In the genomic region with DNA sequence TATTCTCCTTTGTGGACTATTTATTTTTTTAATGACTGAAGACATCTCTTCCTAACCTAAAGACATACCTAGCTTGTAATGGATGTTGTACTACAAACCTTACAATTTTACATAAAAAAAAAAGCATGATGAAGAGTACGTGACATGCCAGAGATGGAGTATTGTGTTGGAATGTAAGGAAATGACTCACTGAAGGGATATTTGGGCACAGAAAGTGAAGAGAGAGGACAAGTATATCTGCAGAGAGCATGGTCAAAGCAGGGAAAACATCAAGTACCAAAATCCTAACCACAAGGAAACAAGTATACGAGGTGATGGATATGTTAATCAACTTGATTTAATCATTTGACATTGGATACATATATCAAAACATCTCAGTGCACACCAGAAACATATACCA, we compare ENCODE assay signal across 20 cellular contexts.
DNase-seq lines count a peak whose midpoint lies in the region; TF ChIP-seq lines count a peak whose summit lies in the region.
"Had no signal": no experiment of that assay in that cellular context is flagged by ENCODE, and none has a peak within 500 bp of the region (broad histone marks: within the 10 kb centered on the region; RNA-seq: fewer than 3 reads in every experiment).

No MANE protein-coding gene starts in this region.

- no peak overlapping the region for H2BK5ac ChIP-seq in trophoblast cell (ENCODE audit: low read depth, low read length, poor library complexity)

- H3K79me2 ChIP-seq in trophoblast cell (ENCODE audit: control insufficient read depth, insufficient read depth, low read length, poor library complexity) = no peaks in the 10 kb centered on the region

- H4K12ac ChIP-seq in trophoblast cell (ENCODE audit: low read depth, low read length) = no peak overlapping the region

- no peak overlapping the region for H2BK120ac ChIP-seq in trophoblast cell (ENCODE audit: insufficient read depth, low read length, poor library complexity)

- no peak overlapping the region for H2BK12ac ChIP-seq in trophoblast cell (ENCODE audit: low read length)

- H2AK5ac ChIP-seq in trophoblast cell (ENCODE audit: low read length) = no peak overlapping the region

- no peak for TF ChIP-seq POLR2A in transverse colon (IDR thresholded peaks at IDR 0.05)

- in situ Hi-C loops in transverse colon (cut with MboI; ENCODE audit: low pct_ligation_motif_present in 1 of 4, low pct_unique_long_range_greater_than_20kb in 1 of 4, low sequenced_read_pairs in 3 of 4) = no loop called here

- intact Hi-C loops in transverse colon (cut with DNase I; ENCODE audit: low total_unique reads) = no loop called here

- H3K18ac ChIP-seq in trophoblast cell (ENCODE audit: low read length) = no peak overlapping the region

- H3K9me3 ChIP-seq in trophoblast cell (ENCODE audit: insufficient read depth, low read depth, low read length) (no peaks in the 10 kb centered on the region), transverse colon (no peaks in the 10 kb centered on the region)
- H3K9me3 ChIP-seq: Caco-2, SK-N-SH had no signal

- no peaks in the 10 kb centered on the region for H3K27me3 ChIP-seq in trophoblast cell (ENCODE audit: insufficient read depth, low read length)
- no peaks in the 10 kb centered on the region for H3K27me3 ChIP-seq in transverse colon

- H3K4ac ChIP-seq in trophoblast cell (ENCODE audit: low read depth, low read length) = no peak overlapping the region

- H3K36me3 ChIP-seq in trophoblast cell (ENCODE audit: control insufficient read depth in 1 of 2, insufficient read depth in 2 of 2, low read length in 2 of 2) (no peaks in the 10 kb centered on the region), transverse colon (no peaks in the 10 kb centered on the region)

- peak; percentile 78 for DNase-seq in HT1080 (ENCODE audit: low read depth)
- DNase-seq in astrocyte of the hippocampus (ENCODE audit: low read depth, low spot score) = peak; percentile 18
- DNase-seq in fibroblast of pulmonary artery (ENCODE audit: low read depth) = peak; percentile 0
- DNase-seq in renal cortical epithelial cell (ENCODE audit: low read depth) = peak; percentile 1
- DNase-seq in trophoblast cell = no peak
- no peak for DNase-seq in inferior parietal cortex (ENCODE audit: extremely low spot score)
- no peak for DNase-seq in transverse colon
- no peak for DNase-seq in GOT3 (lab: John Stamatoyannopoulos, UW)
- DNase-seq: Caco-2; CD4-positive, CD25-positive, alpha-beta regulatory T cell; DMS153; EL; H9; NCI-H1436 treated with DMSO at 0.1 percent for 48 hours; NCI-H2029 treated with DMSO at 0.1 percent for 48 hours; NCI-H510A; NCI-H774; SHP77; SK-N-SH had no signal

- no peak overlapping the region for H4K8ac ChIP-seq in trophoblast cell (ENCODE audit: low read depth, low read length)

- H3K14ac ChIP-seq in trophoblast cell (ENCODE audit: low read length) = no peak overlapping the region

- no peak overlapping the region for H4K91ac ChIP-seq in trophoblast cell (ENCODE audit: low read depth, low read length)

- no peaks in the 10 kb centered on the region for H3K79me1 ChIP-seq in trophoblast cell (ENCODE audit: low read length)

- H3K9ac ChIP-seq in trophoblast cell (ENCODE audit: low read length) = no peak overlapping the region
- H3K9ac ChIP-seq: SK-N-SH had no signal

- H2AFZ ChIP-seq in trophoblast cell (ENCODE audit: insufficient read depth, low read length, poor library complexity) = no peak overlapping the region

- no peak overlapping the region for H3K23ac ChIP-seq in trophoblast cell (ENCODE audit: low read length)

- H3K4me1 ChIP-seq in trophoblast cell (ENCODE audit: control insufficient read depth in 1 of 2, insufficient read depth in 2 of 2, low read length in 2 of 2) (no peaks in the 10 kb centered on the region), transverse colon (no peaks in the 10 kb centered on the region)
- H3K4me1 ChIP-seq: Caco-2 had no signal

- H3K27ac ChIP-seq in trophoblast cell (ENCODE audit: low read depth, low read length) (no peak overlapping the region), transverse colon (no peak overlapping the region)

- no peak overlapping the region for H3K4me2 ChIP-seq in trophoblast cell (ENCODE audit: low read length)
- H3K4me2 ChIP-seq: SK-N-SH had no signal

- no CpG with 5 or more reads among the region's 2 CpGs for WGBS in trophoblast cell (ENCODE audit: extremely low coverage, insufficient coverage, insufficient read length)
- 33 to 74% methylated on average over 1 to 2 of the region's 2 CpGs for WGBS in transverse colon (ENCODE audit: low coverage in 1 of 2), 2 donors

- H3K4me3 ChIP-seq in fibroblast of pulmonary artery (replicated peaks; ENCODE audit: low read depth, low read length) (no peak overlapping the region), trophoblast cell (ENCODE audit: low read depth, low read length) (no peak overlapping the region), transverse colon (no peak overlapping the region)
- H3K4me3 ChIP-seq: K562 had no signal

- no peak for TF ChIP-seq EP300 in transverse colon (IDR thresholded peaks at IDR 0.05; ENCODE audit: low read depth)

- TF ChIP-seq CTCF in fibroblast of pulmonary artery (IDR thresholded peaks at IDR 0.05; ENCODE audit: low read length, missing control alignments) (no peak), transverse colon (IDR thresholded peaks at IDR 0.05) (no peak)

Comparison
In these comparisons a context has a peak if more than half of its experiments do, and no peak if none do; other contexts are left out.
1. DNase-seq: peak in HT1080 (single experiment), astrocyte of the hippocampus (single experiment), fibroblast of pulmonary artery (single experiment) and renal cortical epithelial cell (single experiment); none in trophoblast cell (0 of 2), inferior parietal cortex (single experiment), transverse colon (single experiment) and GOT3 (single experiment).